ENCODE assay signal across 9 cellular contexts in genomic region chr3:99872633-99873254, GRCh38. TPM values are rescaled to one million over a fixed set of nuclear protein-coding genes. Genes with fewer than 3 reads are reported as not detected.
DNase-seq lines count a peak whose midpoint lies in the region; ATAC-seq and TF ChIP-seq lines count a peak whose summit lies in the region.
"Had no signal": no experiment of that assay in that cellular context is flagged by ENCODE, and none has a peak within 500 bp of the region (broad histone marks: within the 10 kb centered on the region; RNA-seq: fewer than 3 reads in every experiment).

No MANE protein-coding gene starts in this region.

- intact Hi-C loops in lower lobe of right lung (cut with DNase I), result no loop called here

- no peaks in the 10 kb centered on the region for H3K27me3 ChIP-seq in lower lobe of right lung (ENCODE audit: low read depth)

- peak overlapping the region; percentile 65 for H3K4me3 ChIP-seq in lower lobe of right lung

- DNase-seq in GM10266 (ENCODE audit: extremely low spot score) (peak; percentile 67), M059J (ENCODE audit: low read depth) (peak; percentile 60), lower lobe of right lung (no peak), cerebellar cortex (ENCODE audit: low spot score) (no peak), ecto neural progenitor cell (ENCODE audit: low spot score) (no peak), NCI-H510A treated with DMSO at 0.1 percent for 48 hours (lab: John Stamatoyannopoulos, UW) (no peak), DMS79 (lab: John Stamatoyannopoulos, UW) (no peak)

- no peak for TF ChIP-seq CTCF in GM10266 (IDR thresholded peaks at IDR 0.05; ENCODE audit: control insufficient read depth, insufficient read depth, low read depth, missing control alignments)
- no peak for TF ChIP-seq CTCF in lower lobe of right lung (IDR thresholded peaks at IDR 0.05)

- no peaks in the 10 kb centered on the region for H3K36me3 ChIP-seq in lower lobe of right lung

- H3K4me1 ChIP-seq in lower lobe of right lung, result peaks cover 43% of the 10 kb centered on the region

- H3K27ac ChIP-seq in lower lobe of right lung, result peak overlapping the region; percentile 31
- H3K27ac ChIP-seq: HL-60 had no signal

- H3K9me3 ChIP-seq in lower lobe of right lung, result no peaks in the 10 kb centered on the region

- peak; percentile 42 for ATAC-seq in GM21423 (IDR thresholded peaks at IDR 0.05; ENCODE audit: unreplicated experiment)
- ATAC-seq in lower lobe of right lung, result no peak

RNA-seq across cellular contexts. Expression of gene CMSS1, which starts 55.1 kb away (rescaled TPM):
- 38.7 and 49.9 TPM in 2 replicates for total RNA-seq in M059J (2014; rRNA removed; shearing (Covaris generic))
- 17.3 TPM for total RNA-seq in lower lobe of right lung

Comparison
In these comparisons a context has a peak if more than half of its experiments do, and no peak if none do; other contexts are left out.
1. DNase-seq: peak in GM10266 (single experiment) and M059J (single experiment); none in lower lobe of right lung (single experiment), cerebellar cortex (single experiment), ecto neural progenitor cell (single experiment), NCI-H510A treated with DMSO at 0.1 percent for 48 hours (single experiment) and DMS79 (single experiment).